16 cellular contexts compared by ENCODE assay signal in genomic region chr6:151313060-151313459, GRCh38.
A peak's percentile ranks its signal among the peaks of the same experiment; 100 is the strongest.
DNase-seq lines count a peak whose midpoint lies in the region; ATAC-seq and TF ChIP-seq lines count a peak whose summit lies in the region.
"Had no signal": no experiment of that assay in that cellular context is flagged by ENCODE, and none has a peak within 500 bp of the region (broad histone marks: within the 10 kb centered on the region; RNA-seq: fewer than 3 reads in every experiment).

No MANE protein-coding gene starts in this region.

- peaks cover 19% of the 10 kb centered on the region for H3K4me1 ChIP-seq in left ventricle myocardium inferior
- peaks cover 0 to 14% (median 0%) of the 10 kb centered on the region in 12 donors for H3K4me1 ChIP-seq in heart left ventricle
- peaks cover 7% of the 10 kb centered on the region for H3K4me1 ChIP-seq in iPS-18a (ENCODE audit: control insufficient read depth, low read depth, low read length)

- intact Hi-C loops in left ventricle myocardium inferior (cut with micrococcal nuclease) (no loop called here), heart left ventricle (cut with DNase I) (no loop called here)

- peak overlapping the region; percentile 28 for H3K27ac ChIP-seq in left ventricle myocardium inferior (replicated peaks)
- H3K27ac ChIP-seq in heart left ventricle, result peak overlapping the region in 1 of 12 donors; percentile 34
- H3K27ac ChIP-seq in iPS-18a (ENCODE audit: low read length), result peak overlapping the region; percentile 66
- no peak overlapping the region for H3K27ac ChIP-seq in coronary artery
- H3K27ac ChIP-seq: A549, tibial artery had no signal

- H3K4me3 ChIP-seq in left ventricle myocardium inferior, result no peak overlapping the region
- H3K4me3 ChIP-seq in heart left ventricle, result no peak overlapping the region
- no peak overlapping the region for H3K4me3 ChIP-seq in iPS-18a (ENCODE audit: low read length)
- no peak overlapping the region for H3K4me3 ChIP-seq in coronary artery
- H3K4me3 ChIP-seq: A549, tibial artery had no signal

- H3K36me3 ChIP-seq in left ventricle myocardium inferior, result peaks cover 12% of the 10 kb centered on the region
- no peaks in the 10 kb centered on the region for H3K36me3 ChIP-seq in heart left ventricle
- no peaks in the 10 kb centered on the region for H3K36me3 ChIP-seq in iPS-18a (ENCODE audit: control insufficient read depth, low read depth, low read length)
- H3K36me3 ChIP-seq: tibial artery had no signal

- TF ChIP-seq CTCF in left ventricle myocardium inferior (IDR thresholded peaks at IDR 0.05; ENCODE audit: borderline replicate concordance), result no peak
- TF ChIP-seq CTCF in heart left ventricle (IDR thresholded peaks at IDR 0.05), result no peak
- TF ChIP-seq CTCF in coronary artery (IDR thresholded peaks at IDR 0.05), result no peak

- ATAC-seq in heart left ventricle, result no peak
- no peak for ATAC-seq in GM21390 (IDR thresholded peaks at IDR 0.05; ENCODE audit: unreplicated experiment)
- ATAC-seq: A549 had no signal

- no peak for TF ChIP-seq POLR2A in heart left ventricle (IDR thresholded peaks at IDR 0.05)

- no peak for DNase-seq in left ventricle myocardium inferior
- DNase-seq in heart left ventricle, result no peak
- peak; percentile 98 for DNase-seq in NCI-H748 (lab: John Stamatoyannopoulos, UW; ENCODE audit: unreplicated experiment)
- no peak for DNase-seq in 8988T
- no peak for DNase-seq in HUDEP-2 (lab: John Stamatoyannopoulos, UW; ENCODE audit: unreplicated experiment in 76 of 76)
- DNase-seq in coronary artery (ENCODE audit: low spot score), result no peak
- DNase-seq: activated CD4-positive, alpha-beta T cell treated with anti-CD3 and anti-CD28 coated beads, Interleukin-2, amount 50 U/mL, for 48 hours; activated effector memory CD4-positive, alpha-beta T cell treated with Interleukin-2 at 50 U/mL for 16 hours; CD8-positive, alpha-beta memory T cell; IMR-90; mammary epithelial cell; NCI-H1048; tibial artery had no signal

- H3K9me3 ChIP-seq in left ventricle myocardium inferior (replicated peaks), result peaks cover 2% of the 10 kb centered on the region
- H3K9me3 ChIP-seq in heart left ventricle, result peaks cover 0 to 6% (median 0%) of the 10 kb centered on the region in 12 donors
- no peaks in the 10 kb centered on the region for H3K9me3 ChIP-seq in iPS-18a (ENCODE audit: control insufficient read depth, low read depth, low read length)
- H3K9me3 ChIP-seq: A549, tibial artery had no signal

- H3K27me3 ChIP-seq in left ventricle myocardium inferior (ENCODE audit: low read depth), result no peaks in the 10 kb centered on the region
- H3K27me3 ChIP-seq in heart left ventricle, result no peaks in the 10 kb centered on the region
- H3K27me3 ChIP-seq in iPS-18a (ENCODE audit: control insufficient read depth, insufficient read depth, low read length), result no peaks in the 10 kb centered on the region
- H3K27me3 ChIP-seq: tibial artery had no signal

- peak overlapping the region; percentile 41 for H3K9ac ChIP-seq in iPS-18a (ENCODE audit: low read length)

- 45 to 58% (median 49%) methylated on average over 5 of the region's 5 CpGs for WGBS in heart left ventricle, 4 donors

Comparison
In these comparisons a context has a peak if more than half of its experiments do, and no peak if none do; other contexts are left out.
1. H3K27ac ChIP-seq: peak in left ventricle myocardium inferior (single experiment) and iPS-18a (single experiment); none in coronary artery (0 of 2).